ENCODE assay signal across 20 cellular contexts in genomic region chr11:3047637-3048036, GRCh38. TPM values are rescaled to one million over a fixed set of nuclear protein-coding genes. Genes with fewer than 3 reads are reported as not detected.
DNase-seq lines count a peak whose midpoint lies in the region; ATAC-seq, FAIRE-seq and TF ChIP-seq lines count a peak whose summit lies in the region.
"Had no signal": no experiment of that assay in that cellular context is flagged by ENCODE, and none has a peak within 500 bp of the region (broad histone marks: within the 10 kb centered on the region; RNA-seq: fewer than 3 reads in every experiment).

No MANE protein-coding gene starts in this region.

- H4K5ac ChIP-seq in H9 (ENCODE audit: insufficient read length, low read depth, low read length), result no peak overlapping the region

- in situ Hi-C loops in K562 (cut with MboI), result no loop called here

- no peaks in the 10 kb centered on the region for H3K9me3 ChIP-seq in H9 (ENCODE audit: control insufficient read depth, low read depth, low read length)
- no peaks in the 10 kb centered on the region for H3K9me3 ChIP-seq in K562 (replicated peaks; ENCODE audit: control insufficient read depth, insufficient read depth, low read depth, low read length)
- H3K9me3 ChIP-seq in neuronal stem cell (replicated peaks in 1 of 2; ENCODE audit: control insufficient read depth in 2 of 2, insufficient read depth in 1 of 2, low read depth in 1 of 2, low read length in 2 of 2), result no peaks in the 10 kb centered on the region
- H3K9me3 ChIP-seq: SJSA1 had no signal

- no peaks in the 10 kb centered on the region for H3K23me2 ChIP-seq in H9 (ENCODE audit: insufficient read length, low read depth, low read length, poor library complexity, severe bottlenecking)

- H3K4me1 Mint-ChIP-seq in activated CD8-positive, alpha-beta memory T cell treated with anti-CD3 and anti-CD28 coated beads, Interleukin-2, amount 10 ng/mL, durations not matched to agents 7 days and 5 days, result peaks cover 38% of the 10 kb centered on the region
- H3K4me1 Mint-ChIP-seq in H9 (peaks cover 30 to 34% of the 10 kb centered on the region in 2 experiments), glutamatergic neuron (ENCODE audit: low read depth, unreplicated experiment) (peaks cover 31% of the 10 kb centered on the region)

- no peak for TF ChIP-seq CTCF in H9 (conservative IDR thresholded peaks at IDR 0.05)
- no peak for TF ChIP-seq CTCF in K562 (IDR thresholded peaks at IDR 0.05 in 2 of 3, conservative IDR thresholded peaks at IDR 0.05 in 1 of 3; ENCODE audit: insufficient read depth in 2 of 3, low read depth in 1 of 3, low read length in 3 of 3)
- TF ChIP-seq CTCF in glutamatergic neuron (IDR thresholded peaks at IDR 0.05; ENCODE audit: partially characterized antibody, unreplicated experiment), result no peak

- H3K4me3 ChIP-seq in K562, result no peak overlapping the region
- H3K4me3 ChIP-seq in neuronal stem cell (ENCODE audit: low read length in 2 of 2), result no peak overlapping the region
- H3K4me3 ChIP-seq: SJSA1 had no signal

- WGBS in H9 (ENCODE audit: extremely low coverage, insufficient read length, low lambda C conversion rate), result no CpG with 5 or more reads among the region's 16 CpGs
- WGBS in K562 (ENCODE audit: insufficient coverage, low coverage, missing lambda C conversion rate), result 91% methylated on average over 16 of the region's 16 CpGs
- no CpG with 5 or more reads among the region's 16 CpGs for WGBS in neuronal stem cell (ENCODE audit: extremely low coverage in 2 of 2, insufficient read length in 2 of 2, insufficient replicate concordance in 1 of 2), 2 donors

- H2BK12ac ChIP-seq in H9 (ENCODE audit: insufficient read length, low read depth, low read length) (no peak overlapping the region), neuronal stem cell (ENCODE audit: low read length) (peak overlapping the region; percentile 51)

- H3K4me2 ChIP-seq in H9 (ENCODE audit: insufficient read depth, insufficient read length, low read length), result no peak overlapping the region
- no peak overlapping the region for H3K4me2 ChIP-seq in K562 (ENCODE audit: insufficient read depth, low read length)
- H3K4me2 ChIP-seq in neuronal stem cell (ENCODE audit: insufficient read depth, low read length, poor library complexity, severe bottlenecking), result no peak overlapping the region

- H3K56ac ChIP-seq in H9 (ENCODE audit: insufficient read length, low read depth, low read length), result no peak overlapping the region

- peaks cover 58% of the 10 kb centered on the region for H3K36me3 ChIP-seq in K562 (ENCODE audit: control insufficient read depth, insufficient read depth, low read length)
- H3K36me3 ChIP-seq in neuronal stem cell (replicated peaks in 1 of 2; ENCODE audit: control insufficient read depth in 2 of 2, insufficient read depth in 2 of 2, low read length in 2 of 2), result peaks cover 15 to 64% of the 10 kb centered on the region in 2 donors

- POLR2A ChIA-PET in K562 (lab: Yijun Ruan, JAX), result interaction anchor here (0.6 to 0.7 kb wide), 3 partner anchors 11 to 355 kb away, joined by 3 to 4 read pairs (median 3); no protein-coding TSS in a partner anchor

- intact Hi-C loops in K562 (cut with micrococcal nuclease), result no loop called here

- no peak overlapping the region for H3K4me3 Mint-ChIP-seq in activated CD8-positive, alpha-beta memory T cell treated with anti-CD3 and anti-CD28 coated beads, Interleukin-2, amount 10 ng/mL, durations not matched to agents 7 days and 5 days
- H3K4me3 Mint-ChIP-seq in H9 (no peak overlapping the region), glutamatergic neuron (ENCODE audit: unreplicated experiment) (no peak overlapping the region)

- no peak overlapping the region for H4K8ac ChIP-seq in H9 (replicated peaks; ENCODE audit: insufficient read length, low read depth, low read length)
- H4K8ac ChIP-seq in neuronal stem cell (ENCODE audit: low read depth, low read length), result no peak overlapping the region

- no peak overlapping the region for H3T11ph ChIP-seq in H9 (ENCODE audit: low read length)

- peaks cover 16% of the 10 kb centered on the region; the same call in 1 of the 2 replicates for H3K79me2 ChIP-seq in H9 (ENCODE audit: insufficient read depth, low read length)
- H3K79me2 ChIP-seq in K562 (ENCODE audit: control insufficient read depth, insufficient read depth, low read length), result peaks cover 91% of the 10 kb centered on the region

- H3K14ac ChIP-seq in H9 (ENCODE audit: insufficient read depth, low read length) (no peak overlapping the region), neuronal stem cell (ENCODE audit: low read length) (peak overlapping the region; percentile 9)

- H2AFZ ChIP-seq in H9 (ENCODE audit: low read length) (no peak overlapping the region), K562 (ENCODE audit: low read depth, low read length) (no peak overlapping the region), neuronal stem cell (ENCODE audit: low read length) (no peak overlapping the region)

- peaks cover 28% of the 10 kb centered on the region for H3K9me1 ChIP-seq in K562 (ENCODE audit: control insufficient read depth, insufficient read depth, low read length)

- H3K4ac ChIP-seq in H9 (ENCODE audit: low read depth, low read length), result no peak overlapping the region
- no peak overlapping the region for H3K4ac ChIP-seq in neuronal stem cell (ENCODE audit: low read length)

- H2BK20ac ChIP-seq in H9 (ENCODE audit: low read depth, low read length, poor library complexity, severe bottlenecking), result no peak overlapping the region

- H3K23ac ChIP-seq in H9 (ENCODE audit: insufficient read length, low read depth, low read length), result no peak overlapping the region
- H3K23ac ChIP-seq in neuronal stem cell (ENCODE audit: low read depth, low read length, poor library complexity), result peak overlapping the region; percentile 57

- H3K18ac ChIP-seq in H9 (ENCODE audit: insufficient read length, low read depth, low read length) (no peak overlapping the region), neuronal stem cell (ENCODE audit: low read length) (no peak overlapping the region)

- no peak for ATAC-seq in activated CD8-positive, alpha-beta memory T cell treated with anti-CD3 and anti-CD28 coated beads, Interleukin-2, amount 10 ng/mL, durations not matched to agents 7 days and 5 days
- ATAC-seq in K562 (no peak), GM19452 (IDR thresholded peaks at IDR 0.05; ENCODE audit: unreplicated experiment) (no peak)

- H2BK5ac ChIP-seq in H9 (ENCODE audit: insufficient read length, low read length) (no peak overlapping the region), neuronal stem cell (ENCODE audit: low read length) (no peak overlapping the region)

- peak overlapping the region; percentile 47 for H3K27ac Mint-ChIP-seq in activated CD8-positive, alpha-beta memory T cell treated with anti-CD3 and anti-CD28 coated beads, Interleukin-2, amount 10 ng/mL, durations not matched to agents 7 days and 5 days
- H3K27ac Mint-ChIP-seq in H9 (peak overlapping the region; percentile 72 to 92 (median 73); a peak in 3 of 7 replicates), glutamatergic neuron (ENCODE audit: unreplicated experiment) (no peak overlapping the region)

- H3K36me3 Mint-ChIP-seq in activated CD8-positive, alpha-beta memory T cell treated with anti-CD3 and anti-CD28 coated beads, Interleukin-2, amount 10 ng/mL, durations not matched to agents 7 days and 5 days, result peaks cover 14% of the 10 kb centered on the region
- H3K36me3 Mint-ChIP-seq in H9 (ENCODE audit: insufficient read depth in 1 of 3, low read depth in 3 of 3) (peaks cover 7 to 41% (median 40%) of the 10 kb centered on the region in 3 experiments), glutamatergic neuron (ENCODE audit: unreplicated experiment) (no peaks in the 10 kb centered on the region)

- no peaks in the 10 kb centered on the region for H4K20me1 ChIP-seq in H9 (ENCODE audit: control insufficient read depth, insufficient read depth, insufficient read length)
- H4K20me1 ChIP-seq in K562 (replicated peaks; ENCODE audit: control insufficient read depth, insufficient read depth, low read length), result peaks cover 80% of the 10 kb centered on the region

- no peaks in the 10 kb centered on the region for H3K9me3 Mint-ChIP-seq in activated CD8-positive, alpha-beta memory T cell treated with anti-CD3 and anti-CD28 coated beads, Interleukin-2, amount 10 ng/mL, durations not matched to agents 7 days and 5 days (ENCODE audit: low read depth)
- H3K9me3 Mint-ChIP-seq in H9, result no peaks in the 10 kb centered on the region
- peaks cover 2% of the 10 kb centered on the region for H3K9me3 Mint-ChIP-seq in glutamatergic neuron (ENCODE audit: unreplicated experiment)

- peaks cover 7% of the 10 kb centered on the region for H3K79me1 ChIP-seq in H9 (ENCODE audit: insufficient read depth, low read depth, low read length, poor library complexity, severe bottlenecking)
- H3K79me1 ChIP-seq in neuronal stem cell (ENCODE audit: low read depth, low read length), result peaks cover 30% of the 10 kb centered on the region

- H3K27me3 ChIP-seq in H9 (ENCODE audit: insufficient read depth, low read length) (no peaks in the 10 kb centered on the region), K562 (ENCODE audit: control insufficient read depth in 2 of 2, insufficient read depth in 2 of 2, low read length in 2 of 2) (no peaks in the 10 kb centered on the region), neuronal stem cell (ENCODE audit: control insufficient read depth in 3 of 3, insufficient read depth in 3 of 3, low read depth in 1 of 3, low read length in 3 of 3) (no peaks in the 10 kb centered on the region)
- H3K27me3 ChIP-seq: SJSA1 had no signal

- no peak overlapping the region for H4K91ac ChIP-seq in H9 (ENCODE audit: insufficient read length, low read depth, low read length)
- H4K91ac ChIP-seq in neuronal stem cell (ENCODE audit: low read depth, low read length, poor library complexity), result no peak overlapping the region

- no peak for TF ChIP-seq EP300 in K562 (IDR thresholded peaks at IDR 0.05; ENCODE audit: low read length)

- CTCF ChIA-PET in activated CD8-positive, alpha-beta memory T cell treated with anti-CD3 and anti-CD28 coated beads, Interleukin-2, amount 10 ng/mL, durations not matched to agents 7 days and 5 days (lab: Charles Lee), result interaction anchor here (1.0 to 6.1 kb wide), 3 partner anchors 33 to 361 kb away, joined by 3 to 70 read pairs (median 3); no protein-coding TSS in a partner anchor
- CTCF ChIA-PET in K562 (lab: Yijun Ruan, JAX; ENCODE audit: low intra/inter-chr PET ratio), result no interaction called here

- H2BK120ac ChIP-seq in H9 (ENCODE audit: low read depth, low read length, poor library complexity, severe bottlenecking) (no peak overlapping the region), neuronal stem cell (ENCODE audit: low read depth, low read length) (no peak overlapping the region)

- H3K27ac ChIP-seq in H9 (ENCODE audit: insufficient read length, low read depth, low read length) (no peak overlapping the region), K562 (ENCODE audit: extremely low read depth, low read depth, low read length) (no peak overlapping the region), neuronal stem cell (replicated peaks; ENCODE audit: low read length) (no peak overlapping the region)
- H3K27ac ChIP-seq: C4-2B, SJSA1 had no signal

- H3K27me3 Mint-ChIP-seq in activated CD8-positive, alpha-beta memory T cell treated with anti-CD3 and anti-CD28 coated beads, Interleukin-2, amount 10 ng/mL, durations not matched to agents 7 days and 5 days, result no peaks in the 10 kb centered on the region
- H3K27me3 Mint-ChIP-seq in H9 (ENCODE audit: low read depth), result no peaks in the 10 kb centered on the region
- peaks cover 3% of the 10 kb centered on the region for H3K27me3 Mint-ChIP-seq in glutamatergic neuron (ENCODE audit: unreplicated experiment)

- no peak for TF ChIP-seq POLR2A in K562 (conservative IDR thresholded peaks at IDR 0.05)

- no peak for DNase-seq in activated CD8-positive, alpha-beta memory T cell treated with anti-CD3 and anti-CD28 coated beads, Interleukin-2, amount 10 ng/mL, durations not matched to agents 7 days and 5 days
- DNase-seq in activated CD8-positive, alpha-beta memory T cell treated with anti-CD3 and anti-CD28 coated beads for 24 hours, result no peak
- DNase-seq in H9 (no peak), K562 (ENCODE audit: extremely low read depth in 1 of 4, low spot score in 3 of 4) (no peak), neuronal stem cell (ENCODE audit: low spot score) (no peak), glutamatergic neuron (no peak), H4 (ENCODE audit: low spot score) (no peak)
- DNase-seq: 8988T; DMS153; EL; NCI-H1092; NCI-H1694; NCI-H2107; NCI-H226; NCI-H69; NK-92 treated with Interleukin-12 subunit alpha and Interleukin-12 subunit beta, amount 100 ng/mL, for 24 hours; OCI-M1 had no signal

- TF ChIP-seq RAD21 in K562 (CRISPR knock-in tag; conservative IDR thresholded peaks at IDR 0.05 in 1 of 2, IDR thresholded peaks at IDR 0.05 in 1 of 2), result no peak

- H3K4me1 ChIP-seq in H9 (ENCODE audit: insufficient read depth, low read length) (no peaks in the 10 kb centered on the region), K562 (replicated peaks in 1 of 2; ENCODE audit: control insufficient read depth in 2 of 2, insufficient read depth in 2 of 2, low read length in 2 of 2) (peaks cover 7 to 38% of the 10 kb centered on the region in 2 experiments; a peak in 4 of 5 replicates), neuronal stem cell (ENCODE audit: control insufficient read depth in 2 of 2, insufficient read depth in 1 of 2, low read depth in 1 of 2, low read length in 2 of 2) (peaks cover 8 to 12% of the 10 kb centered on the region in 2 donors)

- H2AK5ac ChIP-seq in H9 (ENCODE audit: insufficient read length, low read length), result no peak overlapping the region
- peak overlapping the region; percentile 85 for H2AK5ac ChIP-seq in neuronal stem cell (ENCODE audit: low read depth, low read length)

- no TSS peak for BruUV-seq in K562 (replicated peaks; lab: Mats Ljungman, UMichigan)

- no peak for FAIRE-seq in K562 (lab: Jason Lieb, UNC)

- H2BK15ac ChIP-seq in H9 (ENCODE audit: low read depth, low read length), result no peak overlapping the region
- no peak overlapping the region for H2BK15ac ChIP-seq in neuronal stem cell (ENCODE audit: low read length)

- H3K9ac ChIP-seq in H9 (ENCODE audit: extremely low read depth, insufficient read length, low read length) (no peak overlapping the region), K562 (ENCODE audit: insufficient read depth in 1 of 2, low read depth in 2 of 2, low read length in 2 of 2) (peak overlapping the region in 1 of 2 experiments; percentile 62; a peak in 1 of 4 replicates), neuronal stem cell (ENCODE audit: low read depth, low read length, poor library complexity) (peak overlapping the region; percentile 38)

RNA-seq across cellular contexts. Expression of gene CARS1, which starts 9.6 kb away (rescaled TPM):
- 100 to 1,000 TPM; 109 to 119 TPM for total RNA-seq in activated CD8-positive, alpha-beta memory T cell treated with anti-CD3 and anti-CD28 coated beads, Interleukin-2, amount 10 ng/mL, durations not matched to agents 7 days and 5 days
- 82.5 and 92.3 TPM in 2 replicates for total RNA-seq in H9 (2021)
- 298 and 329 TPM in 2 replicates for total RNA-seq in K562 (2011; cell fraction: chromatin; rRNA removed; ENCODE audit: low replicate concordance)
- 156 and 161 TPM in 2 replicates for total RNA-seq in K562 (2011; cell fraction: nucleolus; rRNA removed)
- total RNA-seq in K562 (2011; cell fraction: nucleoplasm; rRNA removed), result 164 and 168 TPM in 2 replicates
- 73.6 and 77.3 TPM in 2 replicates for total RNA-seq in K562 (2014; rRNA removed)
- 52.3 and 57.4 TPM in 2 replicates for total RNA-seq in K562 (2014; rRNA removed; fragmentation: Illumina TruSeq; extraction: Trizol)
- 27.0 and 31.5 TPM in 2 replicates for total RNA-seq in K562 (2015; rRNA removed; fragmentation: Illumina TruSeq; extraction: Trizol)
- total RNA-seq in K562 (2021), result 76.1 and 90.2 TPM in 2 replicates
- polyA plus RNA-seq in K562 (2011; rRNA removed), result 87.9 and 93.0 TPM in 2 replicates
- polyA plus RNA-seq in K562 (2011; cell fraction: cytosol; rRNA removed), result 38.4 and 53.6 TPM in 2 replicates
- polyA plus RNA-seq in K562 (2011; cell fraction: nucleus; rRNA removed), result 222 and 259 TPM in 2 replicates
- 42.8 and 175 TPM in 2 replicates for polyA plus RNA-seq in K562 (2012)
- 80.1 and 90.0 TPM in 2 replicates for polyA plus RNA-seq in K562 (2014; fragmentation: Illumina TruSeq; extraction: Trizol)
- 10 to 100 TPM; 14.4 to 28.4 TPM for polyA plus RNA-seq in K562 (2014; fragmentation: Nextera tagmentation; extraction: Ambion mirVana)
- 94.0 and 106 TPM in 2 replicates for polyA plus RNA-seq in K562 (2014; rRNA removed)
- polyA minus RNA-seq in K562 (2011; rRNA and poly(A)+ RNA removed), result 60.4 and 65.4 TPM in 2 replicates
- 27.4 and 51.4 TPM in 2 replicates for polyA minus RNA-seq in K562 (2011; cell fraction: cytosol; rRNA and poly(A)+ RNA removed)
- polyA minus RNA-seq in K562 (2011; cell fraction: nucleus; rRNA and poly(A)+ RNA removed), result 66.9 and 96.7 TPM in 2 replicates
- polyA plus RNA-seq in neuronal stem cell (2013, experiment 1 of 2), result 21.3 TPM
- 20.1 TPM for polyA plus RNA-seq in neuronal stem cell (2013, experiment 2 of 2)
- 151 TPM for total RNA-seq in glutamatergic neuron (ENCODE audit: unreplicated experiment)
- total RNA-seq in H4 (2014; rRNA removed; shearing (Covaris generic)), result 110 and 115 TPM in 2 replicates

RNA-seq across cellular contexts. Expression of gene NAP1L4, which starts 55.5 kb away (rescaled TPM):
- total RNA-seq in activated CD8-positive, alpha-beta memory T cell treated with anti-CD3 and anti-CD28 coated beads, Interleukin-2, amount 10 ng/mL, durations not matched to agents 7 days and 5 days, result 100 to 1,000 TPM; 347 to 389 TPM
- total RNA-seq in H9 (2021) (212 and 217 TPM in 2 replicates), K562 (2014; rRNA removed) (217 and 237 TPM in 2 replicates), K562 (2014; rRNA removed; fragmentation: Illumina TruSeq; extraction: Trizol) (179 and 210 TPM in 2 replicates), K562 (2015; rRNA removed; fragmentation: Illumina TruSeq; extraction: Trizol) (145 and 153 TPM in 2 replicates), K562 (2021) (167 and 180 TPM in 2 replicates), glutamatergic neuron (ENCODE audit: unreplicated experiment) (209 TPM)
- 200 and 559 TPM in 2 replicates for total RNA-seq in K562 (2011; cell fraction: chromatin; rRNA removed; ENCODE audit: low replicate concordance)
- total RNA-seq in K562 (2011; cell fraction: nucleolus; rRNA removed), result 89.9 and 105 TPM in 2 replicates
- 185 and 193 TPM in 2 replicates for total RNA-seq in K562 (2011; cell fraction: nucleoplasm; rRNA removed)
- polyA plus RNA-seq in K562 (2011; rRNA removed) (145 and 176 TPM in 2 replicates), K562 (2014; fragmentation: Illumina TruSeq; extraction: Trizol) (154 and 184 TPM in 2 replicates), K562 (2014; fragmentation: Nextera tagmentation; extraction: Ambion mirVana) (10 to 100 TPM; 34.1 to 50.7 TPM), K562 (2014; rRNA removed) (221 and 244 TPM in 2 replicates)
- 72.7 and 90.0 TPM in 2 replicates for polyA plus RNA-seq in K562 (2011; cell fraction: cytosol; rRNA removed)
- 166 and 223 TPM in 2 replicates for polyA plus RNA-seq in K562 (2011; cell fraction: nucleus; rRNA removed)
- 103 and 135 TPM in 2 replicates for polyA plus RNA-seq in K562 (2012)
- 207 and 232 TPM in 2 replicates for polyA minus RNA-seq in K562 (2011; rRNA and poly(A)+ RNA removed)
- 66.1 and 67.2 TPM in 2 replicates for polyA minus RNA-seq in K562 (2011; cell fraction: cytosol; rRNA and poly(A)+ RNA removed)
- 76.3 and 166 TPM in 2 replicates for polyA minus RNA-seq in K562 (2011; cell fraction: nucleus; rRNA and poly(A)+ RNA removed)
- polyA plus RNA-seq in neuronal stem cell (2013, experiment 1 of 2), result 113 TPM
- polyA plus RNA-seq in neuronal stem cell (2013, experiment 2 of 2), result 107 TPM
- total RNA-seq in H4 (2014; rRNA removed; shearing (Covaris generic)), result 104 and 128 TPM in 2 replicates
